8 cellular contexts compared by ENCODE assay signal in genomic region chr10:31926765-31927596, GRCh38. TPM values are rescaled to one million over a fixed set of nuclear protein-coding genes. Genes with fewer than 3 reads are reported as not detected.
DNase-seq lines count a peak whose midpoint lies in the region; ATAC-seq and TF ChIP-seq lines count a peak whose summit lies in the region.

No MANE protein-coding gene starts in this region.

- H3K27ac ChIP-seq in heart right ventricle (peak overlapping the region in 9 of 10 donors; percentile 90 to 98 (median 97)), subcutaneous abdominal adipose tissue (ENCODE audit: low read depth, low read length) (peak overlapping the region; percentile 98)

- WGBS in heart right ventricle, 2 donors, result 30 to 31% methylated on average over 22 of the region's 22 CpGs

- no peaks in the 10 kb centered on the region for H3K9me3 Mint-ChIP-seq in activated T-cell treated with anti-CD3 and anti-CD28 coated beads, Interleukin-2, amount 50 U/mL, for 72 hours

- intact Hi-C loops in heart right ventricle (cut with DNase I) (loop anchor here in 6 of 10 donors (5.0 to 10.0 kb wide), 4 partner anchors 60 to 75 kb away; no protein-coding TSS in a partner anchor), Right ventricle myocardium superior (cut with DNase I) (loop anchor here (5.0 kb wide), 1 partner anchor 65 kb away; no protein-coding TSS in a partner anchor)

- H3K9me3 ChIP-seq in heart right ventricle (peaks cover 0 to 5% (median 0%) of the 10 kb centered on the region in 11 donors), iPS-18c (ENCODE audit: control insufficient read depth, insufficient read depth, low read length) (no peaks in the 10 kb centered on the region), subcutaneous abdominal adipose tissue (ENCODE audit: control insufficient read depth in 5 of 5, low read length in 5 of 5) (no peaks in the 10 kb centered on the region)

- H3K36me3 ChIP-seq in heart right ventricle, result no peaks in the 10 kb centered on the region
- peaks cover 0 to 3% (median 0%) of the 10 kb centered on the region in 5 donors for H3K36me3 ChIP-seq in subcutaneous abdominal adipose tissue (ENCODE audit: control insufficient read depth in 5 of 5, insufficient read depth in 5 of 5, low read length in 5 of 5)

- DNase-seq in heart right ventricle (no peak), Right ventricle myocardium superior (no peak), COLO668 (lab: John Stamatoyannopoulos, UW; ENCODE audit: unreplicated experiment) (no peak)
- DNase-seq in activated T-cell treated with anti-CD3 and anti-CD28 coated beads, Interleukin-2, amount 50 U/mL, for 72 hours, result no peak
- no peak for DNase-seq in activated CD8-positive, alpha-beta memory T cell treated with anti-CD3 and anti-CD28 coated beads for 24 hours

- peak overlapping the region; percentile 53 to 96 (median 89) for H3K4me3 ChIP-seq in heart right ventricle
- peak overlapping the region; percentile 93 for H3K4me3 ChIP-seq in iPS-18c (ENCODE audit: insufficient read depth, low read depth, low read length)
- H3K4me3 ChIP-seq in subcutaneous abdominal adipose tissue (ENCODE audit: low read depth in 1 of 5, low read length in 5 of 5), result peak overlapping the region; percentile 90 to 99 (median 93)

- H3K4me1 ChIP-seq in heart right ventricle (peaks cover 6 to 42% (median 25%) of the 10 kb centered on the region in 9 donors), subcutaneous abdominal adipose tissue (ENCODE audit: control insufficient read depth in 5 of 5, insufficient read depth in 5 of 5, low read length in 5 of 5) (peaks cover 5 to 39% (median 33%) of the 10 kb centered on the region in 5 donors)

- H3K4me1 Mint-ChIP-seq in activated T-cell treated with anti-CD3 and anti-CD28 coated beads, Interleukin-2, amount 50 U/mL, for 72 hours (ENCODE audit: low read depth), result peaks cover 64% of the 10 kb centered on the region

- no peak for ATAC-seq in heart right ventricle
- ATAC-seq in Right ventricle myocardium superior (ENCODE audit: poor library complexity), result no peak
- no peak for ATAC-seq in activated T-cell treated with anti-CD3 and anti-CD28 coated beads, Interleukin-2, amount 50 U/mL, for 72 hours (replicated peaks in 1 of 2)
- ATAC-seq in HG03521 (IDR thresholded peaks at IDR 0.05; ENCODE audit: unreplicated experiment), result no peak

- no peak for TF ChIP-seq CTCF in heart right ventricle (IDR thresholded peaks at IDR 0.05)

- peaks cover 0 to 4% of the 10 kb centered on the region in 2 donors for H3K36me3 Mint-ChIP-seq in activated T-cell treated with anti-CD3 and anti-CD28 coated beads, Interleukin-2, amount 50 U/mL, for 72 hours (ENCODE audit: insufficient read depth in 2 of 2)

- peak overlapping the region; percentile 83 for H3K27ac Mint-ChIP-seq in activated T-cell treated with anti-CD3 and anti-CD28 coated beads, Interleukin-2, amount 50 U/mL, for 72 hours

- H3K9ac ChIP-seq in subcutaneous abdominal adipose tissue (ENCODE audit: low read length in 5 of 5), result peak overlapping the region; percentile 17 to 83 (median 76)

- peak overlapping the region; percentile 87 to 92 for H3K4me3 Mint-ChIP-seq in activated T-cell treated with anti-CD3 and anti-CD28 coated beads, Interleukin-2, amount 50 U/mL, for 72 hours

- peaks cover 6% of the 10 kb centered on the region for H3K27me3 Mint-ChIP-seq in activated T-cell treated with anti-CD3 and anti-CD28 coated beads, Interleukin-2, amount 50 U/mL, for 72 hours (ENCODE audit: low read depth)

- H3K27me3 ChIP-seq in heart right ventricle (no peaks in the 10 kb centered on the region), subcutaneous abdominal adipose tissue (ENCODE audit: control insufficient read depth in 5 of 5, insufficient read depth in 4 of 5, low read length in 5 of 5) (no peaks in the 10 kb centered on the region)

RNA-seq across cellular contexts. Expression of gene ARHGAP12, which starts 1.6 kb away (rescaled TPM):
- 10 to 100 TPM; 16.7 to 25.6 (median 21.0) TPM for total RNA-seq in heart right ventricle
- polyA plus RNA-seq in heart right ventricle, result 10 to 100 TPM in 1 of 2 donors, 1 to 10 TPM in 1; 7.6 to 35.2 TPM
- 21.7 TPM for total RNA-seq in Right ventricle myocardium superior
- 1 to 10 TPM; 5.2 to 5.6 TPM for total RNA-seq in activated T-cell treated with anti-CD3 and anti-CD28 coated beads, Interleukin-2, amount 50 U/mL, for 72 hours
